17 cellular contexts compared by ENCODE assay signal in the genomic region with DNA sequence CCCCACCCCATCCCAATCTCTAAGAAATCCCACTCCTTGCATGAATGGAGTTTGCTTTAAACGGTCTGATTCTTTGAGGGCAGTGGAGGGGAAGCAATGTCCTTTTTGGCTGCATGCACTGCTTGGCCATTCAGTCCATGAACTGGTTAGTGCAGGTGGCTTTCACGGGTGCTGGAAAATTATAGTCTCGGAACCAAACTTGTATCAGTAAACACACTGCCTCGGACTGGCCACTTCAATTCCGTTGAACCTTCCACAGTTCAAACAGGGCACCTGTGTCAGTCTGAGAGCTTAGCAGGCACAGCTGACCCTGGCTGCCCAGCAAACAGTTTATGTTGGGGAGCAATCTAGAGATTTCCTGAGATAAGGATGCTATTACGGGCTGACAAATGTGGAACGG.
DNase-seq lines count a peak whose midpoint lies in the region; ATAC-seq and TF ChIP-seq lines count a peak whose summit lies in the region.
"Had no signal": no experiment of that assay in that cellular context is flagged by ENCODE, and none has a peak within 500 bp of the region (broad histone marks: within the 10 kb centered on the region; RNA-seq: fewer than 3 reads in every experiment).

No MANE protein-coding gene starts in this region.

- H3K4me1 ChIP-seq in thyroid gland (no peaks in the 10 kb centered on the region), MM.1S (ENCODE audit: low read length) (no peaks in the 10 kb centered on the region)
- H3K4me1 ChIP-seq: BLaER1, SJSA1 had no signal

- no peak overlapping the region for H2AFZ ChIP-seq in MM.1S (ENCODE audit: low read length)

- H3K4me3 ChIP-seq in thyroid gland (replicated peaks in 1 of 3) (no peak overlapping the region), MM.1S (ENCODE audit: low read length) (no peak overlapping the region)
- H3K4me3 ChIP-seq: BLaER1, SJSA1 had no signal

- DNase-seq in DMS53 (lab: John Stamatoyannopoulos, UW) (peak; percentile 16), DMS53 treated with DMSO at 0.1 percent for 48 hours (lab: John Stamatoyannopoulos, UW; ENCODE audit: unreplicated experiment) (no peak), cerebellum (ENCODE audit: low spot score) (peak; percentile 54), left kidney (ENCODE audit: low read depth, low spot score) (peak; percentile 3), thyroid gland (peak; percentile 42 to 57), HuH-7.5 (ENCODE audit: low spot score) (no peak), MM.1S (no peak)
- DNase-seq: CD8-positive, alpha-beta T cell; DND-41; GF-D8; NCI-H2029; NCI-H2171 treated with DMSO at 0.1 percent for 48 hours; NCI-H748 treated with DMSO at 0.1 percent for 48 hours had no signal

- H3K9ac ChIP-seq in MM.1S (ENCODE audit: low read length): no peak overlapping the region
- H3K9ac ChIP-seq: BLaER1 had no signal

- no peak overlapping the region for H3K4me2 ChIP-seq in MM.1S (ENCODE audit: low read depth, low read length)
- H3K4me2 ChIP-seq: BLaER1 had no signal

- H3K36me3 ChIP-seq in thyroid gland (no peaks in the 10 kb centered on the region), MM.1S (replicated peaks; ENCODE audit: insufficient read depth, low read length) (no peaks in the 10 kb centered on the region)
- H3K36me3 ChIP-seq: BLaER1, SJSA1 had no signal

- H4K20me1 ChIP-seq in MM.1S (ENCODE audit: insufficient read depth, low read length): no peaks in the 10 kb centered on the region
- H4K20me1 ChIP-seq: BLaER1 had no signal

- H3F3A ChIP-seq in MM.1S (ENCODE audit: insufficient read depth, low read length): no peaks in the 10 kb centered on the region

- 27 to 41% methylated on average over 7 of the region's 7 CpGs for WGBS in thyroid gland, 2 donors

- H3K9me2 ChIP-seq in MM.1S (replicated peaks; ENCODE audit: insufficient read depth, low read length): no peaks in the 10 kb centered on the region

- H3K9me3 ChIP-seq in thyroid gland: no peaks in the 10 kb centered on the region
- H3K9me3 ChIP-seq in MM.1S (replicated peaks; ENCODE audit: insufficient read depth, low read length): no peaks in the 10 kb centered on the region
- H3K9me3 ChIP-seq: BLaER1, SJSA1 had no signal

- H3K27ac ChIP-seq in thyroid gland: no peak overlapping the region
- no peak overlapping the region for H3K27ac ChIP-seq in MM.1S (ENCODE audit: low read length)
- H3K27ac ChIP-seq: 22Rv1, BLaER1, SJSA1 had no signal

- no peak for ATAC-seq in GM18502 (IDR thresholded peaks at IDR 0.05; ENCODE audit: poor library complexity, unreplicated experiment)
- ATAC-seq: CD8-positive, alpha-beta T cell had no signal

- no peak for TF ChIP-seq CTCF in thyroid gland (IDR thresholded peaks at IDR 0.05)
- TF ChIP-seq CTCF in MM.1S (IDR thresholded peaks at IDR 0.05; ENCODE audit: low read length): no peak

- no peaks in the 10 kb centered on the region for H3K79me2 ChIP-seq in MM.1S (ENCODE audit: low read length)

- H3K27me3 ChIP-seq in thyroid gland (no peaks in the 10 kb centered on the region), MM.1S (replicated peaks; ENCODE audit: insufficient read depth, low read length) (no peaks in the 10 kb centered on the region)
- H3K27me3 ChIP-seq: BLaER1, SJSA1 had no signal

- intact Hi-C loops in thyroid gland (cut with DNase I): no loop called here

- no peak for TF ChIP-seq POLR2A in thyroid gland (IDR thresholded peaks at IDR 0.05)

Comparison
In these comparisons a context has a peak if more than half of its experiments do, and no peak if none do; other contexts are left out.
1. DNase-seq: peak in DMS53 (single experiment), cerebellum (single experiment), left kidney (single experiment) and thyroid gland (2 of 2); none in DMS53 treated with DMSO at 0.1 percent for 48 hours (single experiment), HuH-7.5 (single experiment) and MM.1S (single experiment).